In genomic region chr16:24085665-24086064, GRCh38 we compare ENCODE assay signal across 20 cellular contexts.
"Had no signal": no experiment of that assay in that cellular context is flagged by ENCODE, and none has a peak within 500 bp of the region (broad histone marks: within the 10 kb centered on the region; RNA-seq: fewer than 3 reads in every experiment).

No MANE protein-coding gene starts in this region.

- DNase-seq: activated CD4-positive, alpha-beta T cell treated with anti-CD3 and anti-CD28 coated beads, Interleukin-2, amount 10 ng/mL, durations not matched to agents 7 days and 5 days; activated CD8-positive, alpha-beta T cell treated with anti-CD3 and anti-CD28 coated beads, Interleukin-2, amount 10 ng/mL, durations not matched to agents 7 days and 5 days; activated naive CD4-positive, alpha-beta T cell treated with anti-CD3 and anti-CD28 coated beads for 36 hours; activated T-cell treated with anti-CD3 and anti-CD28 coated beads, Interleukin-2, amount 50 U/mL, for 24 hours; cortex of kidney; effector CD4-positive, alpha-beta T cell; heart right ventricle; kidney glomerular epithelial cell; mesenchymal stem cell; naive thymus-derived CD8-positive, alpha-beta T cell; occipital lobe; posterior cingulate gyrus; spleen; stimulated activated CD4-positive, alpha-beta T cell treated with anti-CD3 and anti-CD28 coated beads, Interleukin-4, amount 100 ng/mL, for 4 hours; stimulated activated naive CD8-positive, alpha-beta T cell treated with anti-CD3 and anti-CD28 coated beads, Interleukin-15, Interleukin-2, amounts not matched to agents 100 U/mL and 50 U/mL, for 24 hours had no signal

- H3K27me3 ChIP-seq: spleen, tibial nerve, vagina had no signal

- ATAC-seq: activated CD4-positive, CD25-positive, alpha-beta regulatory T cell treated with anti-CD3 and anti-CD28 coated beads, Interleukin-2, amount 50 U/mL, for 24 hours; activated CD8-positive, alpha-beta T cell treated with anti-CD3 and anti-CD28 coated beads, Interleukin-2, amount 10 ng/mL, durations not matched to agents 7 days and 5 days; esophagus mucosa; heart right ventricle; naive thymus-derived CD8-positive, alpha-beta T cell; stimulated activated naive CD8-positive, alpha-beta T cell treated with anti-CD3 and anti-CD28 coated beads, Interleukin-15, Interleukin-2, amounts not matched to agents 100 U/mL and 50 U/mL, for 24 hours had no signal

- H3K27ac ChIP-seq: heart right ventricle, spleen, tibial nerve, vagina had no signal

- H3K4me1 ChIP-seq: heart right ventricle, tibial nerve, vagina had no signal

- H3K27me3 Mint-ChIP-seq: activated CD4-positive, alpha-beta T cell treated with anti-CD3 and anti-CD28 coated beads, Interleukin-2, amount 10 ng/mL, durations not matched to agents 7 days and 5 days; activated T-cell treated with anti-CD3 and anti-CD28 coated beads, Interleukin-2, amount 50 U/mL, for 24 hours; naive thymus-derived CD8-positive, alpha-beta T cell had no signal

- H3K27ac Mint-ChIP-seq: activated CD4-positive, alpha-beta T cell treated with anti-CD3 and anti-CD28 coated beads, Interleukin-2, amount 10 ng/mL, durations not matched to agents 7 days and 5 days; activated CD8-positive, alpha-beta T cell treated with anti-CD3 and anti-CD28 coated beads, Interleukin-2, amount 10 ng/mL, durations not matched to agents 7 days and 5 days; activated naive CD4-positive, alpha-beta T cell treated with anti-CD3 and anti-CD28 coated beads for 36 hours; activated T-cell treated with anti-CD3 and anti-CD28 coated beads, Interleukin-2, amount 50 U/mL, for 24 hours; T-helper 1 cell treated with Interleukin-12 subunit alpha and Interleukin-12 subunit beta and Interleukin-4 antibody, amounts not matched to agents 30 μg/mL and 1 μg/mL, for 36 hours had no signal

- H3K4me1 Mint-ChIP-seq: activated CD4-positive, alpha-beta T cell treated with anti-CD3 and anti-CD28 coated beads, Interleukin-2, amount 10 ng/mL, durations not matched to agents 7 days and 5 days had no signal

- H3K36me3 ChIP-seq: heart right ventricle, tibial nerve, vagina had no signal

- H3K4me3 Mint-ChIP-seq: activated CD4-positive, alpha-beta T cell treated with anti-CD3 and anti-CD28 coated beads, Interleukin-2, amount 10 ng/mL, durations not matched to agents 7 days and 5 days; activated CD8-positive, alpha-beta T cell treated with anti-CD3 and anti-CD28 coated beads, Interleukin-2, amount 10 ng/mL, durations not matched to agents 7 days and 5 days; activated naive CD4-positive, alpha-beta T cell treated with anti-CD3 and anti-CD28 coated beads for 36 hours; activated T-cell treated with anti-CD3 and anti-CD28 coated beads, Interleukin-2, amount 50 U/mL, for 24 hours; naive thymus-derived CD8-positive, alpha-beta T cell; T-helper 1 cell treated with Interleukin-12 subunit alpha and Interleukin-12 subunit beta and Interleukin-4 antibody, amounts not matched to agents 30 μg/mL and 1 μg/mL, for 36 hours had no signal

- H3K4me3 ChIP-seq: heart right ventricle, spleen, tibial nerve, vagina had no signal
